In genomic region chr5:389197-389821, GRCh38 we compare ENCODE assay signal across 19 cellular contexts. TPM values are rescaled to one million over a fixed set of nuclear protein-coding genes. Genes with fewer than 3 reads are reported as not detected.
DNase-seq lines count a peak whose midpoint lies in the region; ATAC-seq, FAIRE-seq and TF ChIP-seq lines count a peak whose summit lies in the region.
"Had no signal": no experiment of that assay in that cellular context is flagged by ENCODE, and none has a peak within 500 bp of the region (broad histone marks: within the 10 kb centered on the region; RNA-seq: fewer than 3 reads in every experiment).

No MANE protein-coding gene starts in this region.

- no peaks in the 10 kb centered on the region for H3F3A ChIP-seq in Loucy (ENCODE audit: low read depth)

- H3K27me3 ChIP-seq in Loucy (ENCODE audit: insufficient read depth, low read length, poor library complexity, severe bottlenecking): no peaks in the 10 kb centered on the region

- peak overlapping the region; percentile 16 for H3K27ac Mint-ChIP-seq in stimulated activated naive B cell treated with anti-CD40 and anti-IgM and Interleukin-4, amounts not matched to agents 10 μg/mL and 1 μg/mL and 100 μg/mL, for 72 hours
- H3K27ac Mint-ChIP-seq in activated CD8-positive, alpha-beta memory T cell treated with anti-CD3 and anti-CD28 coated beads, Interleukin-2, amount 10 ng/mL, durations not matched to agents 7 days and 5 days: no peak overlapping the region

- H3K4me1 Mint-ChIP-seq in stimulated activated naive B cell treated with anti-CD40 and anti-IgM and Interleukin-4, amounts not matched to agents 10 μg/mL and 1 μg/mL and 100 μg/mL, for 72 hours: peaks cover 38 to 58% of the 10 kb centered on the region in 2 donors
- peaks cover 45% of the 10 kb centered on the region for H3K4me1 Mint-ChIP-seq in activated CD8-positive, alpha-beta memory T cell treated with anti-CD3 and anti-CD28 coated beads, Interleukin-2, amount 10 ng/mL, durations not matched to agents 7 days and 5 days

- H3K27ac ChIP-seq in kidney (ENCODE audit: low read depth in 2 of 2, low read length in 2 of 2): no peak overlapping the region
- H3K27ac ChIP-seq: parathyroid adenoma, thoracic aorta had no signal

- H3K79me2 ChIP-seq in Loucy (ENCODE audit: insufficient read depth, low read length): peaks cover 25% of the 10 kb centered on the region
- H3K79me2 ChIP-seq: parathyroid adenoma had no signal

- peak overlapping the region; percentile 16 for H3K4me2 ChIP-seq in Loucy (ENCODE audit: low read depth, low read length, poor library complexity, severe bottlenecking)

- CTCF ChIA-PET in activated CD8-positive, alpha-beta memory T cell treated with anti-CD3 and anti-CD28 coated beads, Interleukin-2, amount 10 ng/mL, durations not matched to agents 7 days and 5 days (lab: Charles Lee): interaction anchor here (1.3 kb wide), 1 partner anchor 8 kb away, joined by 3 read pairs; no protein-coding TSS in a partner anchor

- intact Hi-C loops in kidney (cut with DNase I): no loop called here

- FAIRE-seq in kidney (lab: Jason Lieb, UNC): no peak
- FAIRE-seq: bronchial epithelial cell, small intestine had no signal

- no peak overlapping the region for H2AFZ ChIP-seq in Loucy (ENCODE audit: low read length)
- H2AFZ ChIP-seq: parathyroid adenoma had no signal

- H4K20me1 ChIP-seq in Loucy (ENCODE audit: insufficient read depth, low read length, poor library complexity, severe bottlenecking): no peaks in the 10 kb centered on the region

- TF ChIP-seq CTCF in Loucy (conservative IDR thresholded peaks at IDR 0.05; ENCODE audit: low read length) (no peak), kidney (IDR thresholded peaks at IDR 0.05; ENCODE audit: borderline replicate concordance, extremely low read depth, insufficient read depth) (no peak)

- peaks cover 50% of the 10 kb centered on the region for H3K4me1 ChIP-seq in Loucy (ENCODE audit: insufficient read depth, low read length, poor library complexity, severe bottlenecking)
- no peaks in the 10 kb centered on the region for H3K4me1 ChIP-seq in kidney (ENCODE audit: control insufficient read depth in 1 of 2, insufficient read depth in 1 of 2, low read depth in 1 of 2, low read length in 2 of 2)
- H3K4me1 ChIP-seq: parathyroid adenoma had no signal

- H3K9ac ChIP-seq in Loucy (ENCODE audit: low read depth, low read length, poor library complexity, severe bottlenecking) (peak overlapping the region; percentile 54), kidney (ENCODE audit: low read length in 2 of 2) (no peak overlapping the region)
- H3K9ac ChIP-seq: parathyroid adenoma had no signal

- H3K4me3 Mint-ChIP-seq in stimulated activated naive B cell treated with anti-CD40 and anti-IgM and Interleukin-4, amounts not matched to agents 10 μg/mL and 1 μg/mL and 100 μg/mL, for 72 hours: peak overlapping the region; percentile 43 to 62
- no peak overlapping the region for H3K4me3 Mint-ChIP-seq in activated CD8-positive, alpha-beta memory T cell treated with anti-CD3 and anti-CD28 coated beads, Interleukin-2, amount 10 ng/mL, durations not matched to agents 7 days and 5 days
- H3K4me3 Mint-ChIP-seq: activated T-helper 1 cell treated with anti-CD3 and anti-CD28 coated beads, Interleukin-12 subunit alpha, Interleukin-12 subunit beta, Interleukin-2, Interleukin-4 antibody, amounts not matched to agents 30 ng/mL and 10 ng/mL and 1 ng/mL, durations not matched to agents 14 hours and 24 hours and 36 hours had no signal

- H3K9me2 ChIP-seq in Loucy (replicated peaks; ENCODE audit: low read depth, low read length): no peaks in the 10 kb centered on the region

- peaks cover 7 to 11% of the 10 kb centered on the region in 2 donors for H3K9me3 Mint-ChIP-seq in stimulated activated naive B cell treated with anti-CD40 and anti-IgM and Interleukin-4, amounts not matched to agents 10 μg/mL and 1 μg/mL and 100 μg/mL, for 72 hours
- H3K9me3 Mint-ChIP-seq in activated CD8-positive, alpha-beta memory T cell treated with anti-CD3 and anti-CD28 coated beads, Interleukin-2, amount 10 ng/mL, durations not matched to agents 7 days and 5 days (ENCODE audit: low read depth): peaks cover 9% of the 10 kb centered on the region

- peak; percentile 43 for DNase-seq in activated CD8-positive, alpha-beta memory T cell treated with anti-CD3 and anti-CD28 coated beads for 24 hours
- DNase-seq in activated CD8-positive, alpha-beta memory T cell treated with anti-CD3 and anti-CD28 coated beads, Interleukin-2, amount 50 U/mL, for 48 hours: no peak
- DNase-seq in kidney (peak; percentile 47), COLO668 (lab: John Stamatoyannopoulos, UW; ENCODE audit: unreplicated experiment) (no peak)
- DNase-seq in stimulated activated naive B cell treated with anti-CD40 and anti-IgM and Interleukin-4, amounts not matched to agents 10 μg/mL and 1 μg/mL and 100 μg/mL, for 72 hours: no peak
- no peak for DNase-seq in activated CD8-positive, alpha-beta memory T cell treated with anti-CD3 and anti-CD28 coated beads, Interleukin-2, amount 10 ng/mL, durations not matched to agents 7 days and 5 days
- DNase-seq: activated CD4-positive, alpha-beta T cell treated with anti-CD3 and anti-CD28 coated beads, Interleukin-2, amount 50 U/mL, for 48 hours; DMS53; effector CD4-positive, alpha-beta T cell; glutamatergic neuron; NCI-H510A treated with DMSO at 0.1 percent for 48 hours; small intestine had no signal

- H3K27me3 Mint-ChIP-seq in stimulated activated naive B cell treated with anti-CD40 and anti-IgM and Interleukin-4, amounts not matched to agents 10 μg/mL and 1 μg/mL and 100 μg/mL, for 72 hours: peaks cover 21 to 26% of the 10 kb centered on the region in 2 donors
- H3K27me3 Mint-ChIP-seq in activated CD8-positive, alpha-beta memory T cell treated with anti-CD3 and anti-CD28 coated beads, Interleukin-2, amount 10 ng/mL, durations not matched to agents 7 days and 5 days: no peaks in the 10 kb centered on the region

- H3K4me3 ChIP-seq in Loucy (ENCODE audit: low read length, poor library complexity, severe bottlenecking): no peak overlapping the region
- H3K4me3 ChIP-seq in kidney (ENCODE audit: low read length in 2 of 2): no peak overlapping the region
- H3K4me3 ChIP-seq: thoracic aorta had no signal

- H3K36me3 ChIP-seq in Loucy (ENCODE audit: insufficient read depth, low read length) (no peaks in the 10 kb centered on the region), kidney (ENCODE audit: control insufficient read depth in 1 of 2, insufficient read depth in 2 of 2, low read length in 2 of 2) (no peaks in the 10 kb centered on the region)
- H3K36me3 ChIP-seq: thoracic aorta had no signal

- H3K9me3 ChIP-seq in Loucy (ENCODE audit: insufficient read depth, low read depth, low read length): peaks cover 10% of the 10 kb centered on the region; the same call in 1 of the 2 replicates
- peaks cover 0 to 4% of the 10 kb centered on the region in 2 donors for H3K9me3 ChIP-seq in kidney (ENCODE audit: control insufficient read depth in 1 of 2, low read length in 2 of 2)

- ATAC-seq in stimulated activated naive B cell treated with anti-CD40 and anti-IgM and Interleukin-4, amounts not matched to agents 10 μg/mL and 1 μg/mL and 100 μg/mL, for 72 hours (replicated peaks): no peak
- ATAC-seq in HG03378 (IDR thresholded peaks at IDR 0.05; ENCODE audit: unreplicated experiment): no peak
- no peak for ATAC-seq in activated CD8-positive, alpha-beta memory T cell treated with anti-CD3 and anti-CD28 coated beads, Interleukin-2, amount 10 ng/mL, durations not matched to agents 7 days and 5 days
- ATAC-seq: T-cell had no signal

- peaks cover 80 to 83% of the 10 kb centered on the region in 2 donors for H3K36me3 Mint-ChIP-seq in stimulated activated naive B cell treated with anti-CD40 and anti-IgM and Interleukin-4, amounts not matched to agents 10 μg/mL and 1 μg/mL and 100 μg/mL, for 72 hours
- H3K36me3 Mint-ChIP-seq in activated CD8-positive, alpha-beta memory T cell treated with anti-CD3 and anti-CD28 coated beads, Interleukin-2, amount 10 ng/mL, durations not matched to agents 7 days and 5 days: peaks cover 50% of the 10 kb centered on the region

RNA-seq across cellular contexts. Expression of gene EXOC3, which starts 53.7 kb away (rescaled TPM):
- total RNA-seq in kidney: 71.5 TPM
- polyA plus RNA-seq in kidney (ENCODE audit: insufficient read depth, low read depth, low replicate concordance): 40.5 TPM
- 10 to 100 TPM; 68.2 to 71.2 TPM for total RNA-seq in activated CD8-positive, alpha-beta memory T cell treated with anti-CD3 and anti-CD28 coated beads, Interleukin-2, amount 10 ng/mL, durations not matched to agents 7 days and 5 days

Comparison
In these comparisons a context has a peak if more than half of its experiments do, and no peak if none do; other contexts are left out.
1. DNase-seq: peak in activated CD8-positive, alpha-beta memory T cell treated with anti-CD3 and anti-CD28 coated beads for 24 hours (single experiment) and kidney (single experiment); none in activated CD8-positive, alpha-beta memory T cell treated with anti-CD3 and anti-CD28 coated beads, Interleukin-2, amount 50 U/mL, for 48 hours (single experiment), stimulated activated naive B cell treated with anti-CD40 and anti-IgM and Interleukin-4, amounts not matched to agents 10 μg/mL and 1 μg/mL and 100 μg/mL, for 72 hours (single experiment), activated CD8-positive, alpha-beta memory T cell treated with anti-CD3 and anti-CD28 coated beads, Interleukin-2, amount 10 ng/mL, durations not matched to agents 7 days and 5 days (single experiment) and COLO668 (single experiment).